ENCODE assay signal across 21 cellular contexts in the genomic region with DNA sequence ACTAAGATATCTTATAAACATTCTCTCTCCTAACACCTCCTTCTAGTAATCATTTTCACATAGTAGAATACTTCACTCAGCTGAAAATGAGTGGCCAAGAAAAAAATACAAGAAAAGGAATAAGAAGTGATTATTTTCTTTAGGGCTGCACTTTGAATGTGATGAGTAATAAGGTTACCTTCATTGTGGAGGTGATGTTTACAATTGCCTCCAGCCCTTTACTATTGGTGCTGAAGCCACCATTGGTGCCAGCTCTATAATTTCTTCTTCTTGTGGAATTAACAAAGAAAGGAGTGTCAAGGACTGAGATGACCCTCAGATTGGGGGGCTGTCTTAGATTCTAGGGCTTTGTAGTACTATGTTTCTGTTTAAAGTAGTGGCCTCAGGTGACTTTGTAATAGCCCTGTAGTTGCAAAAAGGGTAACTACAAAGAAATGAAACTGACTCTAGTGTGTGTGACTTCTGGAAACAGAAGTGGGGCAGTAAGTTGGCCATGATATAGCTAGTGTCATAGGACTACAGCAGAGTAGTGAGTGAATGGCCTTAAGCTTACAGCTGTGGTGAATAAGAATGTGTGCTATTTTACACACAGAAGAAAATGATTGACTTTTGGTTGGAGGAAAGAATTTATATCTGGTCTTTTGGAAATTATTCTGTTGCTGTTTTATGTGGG.
DNase-seq lines count a peak whose midpoint lies in the region; ATAC-seq and TF ChIP-seq lines count a peak whose summit lies in the region.
"Had no signal": no experiment of that assay in that cellular context is flagged by ENCODE, and none has a peak within 500 bp of the region (broad histone marks: within the 10 kb centered on the region; RNA-seq: fewer than 3 reads in every experiment).

No MANE protein-coding gene starts in this region.

- POLR2A ChIA-PET in RWPE1 (lab: Yijun Ruan, JAX; ENCODE audit: low non-redundant PET) = no interaction called here

- CTCF ChIA-PET in RWPE1 (lab: Yijun Ruan, JAX) = no interaction called here

- TF ChIP-seq CTCF in RWPE1 (conservative IDR thresholded peaks at IDR 0.05; ENCODE audit: low read depth) = no peak

- peak; percentile 61 for ATAC-seq in GM18520 (IDR thresholded peaks at IDR 0.05; ENCODE audit: unreplicated experiment)
- ATAC-seq in GM21526 (IDR thresholded peaks at IDR 0.05; ENCODE audit: low FRiP score, unreplicated experiment) = peak; percentile 64
- peak; percentile 75 for ATAC-seq in HG03460 (IDR thresholded peaks at IDR 0.05; ENCODE audit: unreplicated experiment)
- ATAC-seq: gastroesophageal sphincter, T-cell had no signal

- peak; percentile 49 for DNase-seq in iris pigment epithelial cell (ENCODE audit: low read depth)
- DNase-seq in islet precursor cell = no peak
- no peak for DNase-seq in RWPE1 (ENCODE audit: low spot score)
- no peak for DNase-seq in activated effector memory CD4-positive, alpha-beta T cell treated with anti-CD3 and anti-CD28 coated beads, Interleukin-2, amount 50 U/mL, for 16 hours
- DNase-seq in activated effector memory CD4-positive, alpha-beta T cell treated with Interleukin-2 at 50 U/mL for 16 hours = no peak
- DNase-seq: activated B cell treated with CpG ODN at 0.5 μM for 24 hours; Calu3; caudate nucleus; endodermal cell; GDM1; midbrain; NCI-H1092 treated with DMSO at 0.1 percent for 48 hours; NCI-H82; stimulated activated naive CD4-positive, alpha-beta T cell; T-cell; trophoblast cell had no signal

- no peak overlapping the region for H3K27ac ChIP-seq in RWPE1
- H3K27ac ChIP-seq: gastroesophageal sphincter, skin epidermis had no signal
